Comparison of ENCODE assay signal across 11 cellular contexts in the genomic region with DNA sequence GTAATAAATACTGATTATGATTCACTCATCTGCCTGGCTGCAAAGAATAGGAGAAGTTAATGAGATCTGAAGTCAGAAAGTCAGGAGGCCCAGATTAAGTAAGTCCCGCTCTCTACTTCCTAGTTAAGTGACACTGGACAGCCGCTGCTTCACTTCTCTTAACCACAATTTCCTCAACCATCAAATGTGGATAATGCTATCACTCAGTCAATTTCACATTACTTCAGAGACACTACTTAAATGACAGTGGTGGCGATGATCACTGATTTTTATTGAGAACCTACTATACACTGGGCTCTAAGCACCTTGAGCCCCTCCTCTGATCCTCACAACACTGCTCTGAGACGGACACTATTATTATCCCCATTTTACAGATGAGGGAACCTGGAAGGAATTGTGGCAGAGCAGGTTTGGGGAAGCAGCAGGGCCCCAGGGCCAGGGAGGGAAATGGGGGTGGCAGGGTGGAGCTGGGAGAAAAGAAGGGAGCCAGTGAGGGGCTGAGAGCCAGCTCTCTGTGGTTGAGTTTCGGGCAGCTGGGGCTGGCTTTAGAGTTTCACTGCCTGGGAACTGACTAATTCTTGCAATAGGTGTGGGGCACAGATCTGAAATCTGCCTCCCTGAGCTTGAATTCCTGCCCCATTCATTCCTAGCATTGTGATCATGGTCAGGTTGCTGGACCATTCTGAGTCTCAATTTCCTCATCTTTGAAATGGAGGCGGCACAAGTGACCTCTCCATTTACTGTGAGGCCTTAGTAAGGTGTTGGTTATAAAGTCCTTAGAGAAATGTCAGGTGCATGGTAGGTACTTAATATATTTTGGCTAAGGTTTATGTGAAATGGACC. TPM values are rescaled to one million over a fixed set of nuclear protein-coding genes. Genes with fewer than 3 reads are reported as not detected.
DNase-seq lines count a peak whose midpoint lies in the region; ATAC-seq lines count a peak whose summit lies in the region.
"Had no signal": no experiment of that assay in that cellular context is flagged by ENCODE, and none has a peak within 500 bp of the region (broad histone marks: within the 10 kb centered on the region; RNA-seq: fewer than 3 reads in every experiment).

No MANE protein-coding gene starts in this region.

- peaks cover 53% of the 10 kb centered on the region for H3K4me1 Mint-ChIP-seq in activated T-cell treated with anti-CD3 and anti-CD28 coated beads, Interleukin-2, amount 50 U/mL, for 72 hours (ENCODE audit: low read depth)
- peaks cover 38 to 42% of the 10 kb centered on the region in 2 donors for H3K4me1 Mint-ChIP-seq in effector memory CD8-positive, alpha-beta T cell (ENCODE audit: low read depth in 2 of 2)

- 73% methylated on average over 6 of the region's 6 CpGs for WGBS in thymus

- H3K4me1 ChIP-seq in thymus (ENCODE audit: control insufficient read depth, insufficient read depth, low read length) = peaks cover 33% of the 10 kb centered on the region

- peak overlapping the region; percentile 37 for H3K27ac ChIP-seq in thymus (ENCODE audit: low read depth)

- no peaks in the 10 kb centered on the region for H3K9me3 ChIP-seq in thymus (ENCODE audit: control insufficient read depth)

- H3K4me3 Mint-ChIP-seq in activated T-cell treated with anti-CD3 and anti-CD28 coated beads, Interleukin-2, amount 50 U/mL, for 72 hours = peak overlapping the region; percentile 7 to 62
- peak overlapping the region; percentile 64 to 67 for H3K4me3 Mint-ChIP-seq in effector memory CD8-positive, alpha-beta T cell

- H3K9me3 Mint-ChIP-seq in activated T-cell treated with anti-CD3 and anti-CD28 coated beads, Interleukin-2, amount 50 U/mL, for 72 hours = no peaks in the 10 kb centered on the region
- H3K9me3 Mint-ChIP-seq in effector memory CD8-positive, alpha-beta T cell = no peaks in the 10 kb centered on the region
- H3K9me3 Mint-ChIP-seq: nephron had no signal

- no peaks in the 10 kb centered on the region for H3K27me3 ChIP-seq in thymus (ENCODE audit: control insufficient read depth, insufficient read depth)

- H3K27ac Mint-ChIP-seq in activated T-cell treated with anti-CD3 and anti-CD28 coated beads, Interleukin-2, amount 50 U/mL, for 72 hours = peak overlapping the region; percentile 10
- peak overlapping the region; percentile 45 to 80 for H3K27ac Mint-ChIP-seq in effector memory CD8-positive, alpha-beta T cell

- H3K27me3 Mint-ChIP-seq in activated T-cell treated with anti-CD3 and anti-CD28 coated beads, Interleukin-2, amount 50 U/mL, for 72 hours (ENCODE audit: low read depth) = peaks cover 6% of the 10 kb centered on the region
- H3K27me3 Mint-ChIP-seq in effector memory CD8-positive, alpha-beta T cell = no peaks in the 10 kb centered on the region

- no peak for DNase-seq in activated T-cell treated with anti-CD3 and anti-CD28 coated beads, Interleukin-2, amount 50 U/mL, for 72 hours
- no peak for DNase-seq in activated T-cell treated with anti-CD3 and anti-CD28 coated beads, Interleukin-2, amount 50 U/mL, for 1 hour
- DNase-seq in SIG-M5 treated with dmso at 0.1 percent for 504 hours (lab: John Stamatoyannopoulos, UW; ENCODE audit: unreplicated experiment) (peak; percentile 89), amniotic stem cell (lab: John Stamatoyannopoulos, UW) (no peak), NCI-H345 treated with DMSO at 0.1 percent for 48 hours (lab: John Stamatoyannopoulos, UW; ENCODE audit: unreplicated experiment) (no peak), NCI-H1092 treated with DMSO at 0.1 percent for 48 hours (lab: John Stamatoyannopoulos, UW) (no peak)
- DNase-seq in effector memory CD8-positive, alpha-beta T cell = no peak
- DNase-seq: activated CD4-positive, alpha-beta T cell treated with anti-CD3 and anti-CD28 coated beads for 48 hours; stimulated activated CD4-positive, alpha-beta T cell treated with anti-CD3 and anti-CD28 coated beads, Interleukin-1b, Interleukin-23, amount 100 ng/mL, for 48 hours had no signal

- ATAC-seq in activated T-cell treated with anti-CD3 and anti-CD28 coated beads, Interleukin-2, amount 50 U/mL, for 72 hours (replicated peaks in 1 of 2) = peak; percentile 49 to 64
- ATAC-seq in effector memory CD8-positive, alpha-beta T cell (replicated peaks) = no peak

- no peak overlapping the region for H3K4me3 ChIP-seq in thymus (ENCODE audit: low read length)

- H3K36me3 Mint-ChIP-seq in activated T-cell treated with anti-CD3 and anti-CD28 coated beads, Interleukin-2, amount 50 U/mL, for 72 hours (ENCODE audit: insufficient read depth in 2 of 2) = peaks cover 1% of the 10 kb centered on the region in 2 donors
- peaks cover 4% of the 10 kb centered on the region for H3K36me3 Mint-ChIP-seq in effector memory CD8-positive, alpha-beta T cell (ENCODE audit: insufficient read depth)

- H3K36me3 ChIP-seq in thymus (ENCODE audit: control insufficient read depth, insufficient read depth) = no peaks in the 10 kb centered on the region

RNA-seq across cellular contexts. Expression of a gene that starts 2.5 kb away (rescaled TPM):
- 10 to 100 TPM; 19.9 to 24.7 TPM for total RNA-seq in activated T-cell treated with anti-CD3 and anti-CD28 coated beads, Interleukin-2, amount 50 U/mL, for 72 hours
- polyA plus RNA-seq in thymus = 2.0 TPM

RNA-seq across cellular contexts. Expression of a gene that starts 25.8 kb away (rescaled TPM):
- 10 to 100 TPM; 32.3 to 37.2 TPM for total RNA-seq in activated T-cell treated with anti-CD3 and anti-CD28 coated beads, Interleukin-2, amount 50 U/mL, for 72 hours
- 131 TPM for polyA plus RNA-seq in thymus

RNA-seq across cellular contexts. Expression of a gene that starts 49.5 kb away (rescaled TPM):
- total RNA-seq in activated T-cell treated with anti-CD3 and anti-CD28 coated beads, Interleukin-2, amount 50 U/mL, for 72 hours = 1 to 10 TPM in 1 of 2 donors, under 1 TPM in 1; 0.51 to 1.0 TPM
- polyA plus RNA-seq in thymus = 10.4 TPM
